ENCODE assay signal across 9 cellular contexts in genomic region chr22:50271519-50271970, GRCh38. TPM values are rescaled to one million over a fixed set of nuclear protein-coding genes. Genes with fewer than 3 reads are reported as not detected.
A peak's percentile ranks its signal among the peaks of the same experiment; 100 is the strongest.
DNase-seq lines count a peak whose midpoint lies in the region; ATAC-seq, FAIRE-seq and TF ChIP-seq lines count a peak whose summit lies in the region.
"Had no signal": no experiment of that assay in that cellular context is flagged by ENCODE, and none has a peak within 500 bp of the region (broad histone marks: within the 10 kb centered on the region; RNA-seq: fewer than 3 reads in every experiment).

No MANE protein-coding gene starts in this region.

- H3K27me3 ChIP-seq in pancreas = no peaks in the 10 kb centered on the region

- CTCF ChIA-PET in AG04449 (lab: Yijun Ruan, JAX) = interaction anchor here (1.0 to 4.9 kb wide), 9 partner anchors 10 to 70 kb away, joined by 3 to 31 read pairs (median 4); no protein-coding TSS in a partner anchor

- TF ChIP-seq CTCF in AG04449 (IDR thresholded peaks at IDR 0.05; ENCODE audit: insufficient read depth, low read length, missing control alignments) (peak; percentile 49), GM13977 (IDR thresholded peaks at IDR 0.05; ENCODE audit: extremely low read depth, insufficient read depth, missing control alignments) (peak; percentile 36), fibroblast of villous mesenchyme (IDR thresholded peaks at IDR 0.05; ENCODE audit: insufficient read depth, low read depth, low read length) (no peak), pancreas (IDR thresholded peaks at IDR 0.05) (no peak)

- in situ Hi-C loops in GM13977 (cut with MboI; ENCODE audit: low pct_unique_long_range_greater_than_20kb, low sequenced_read_pairs, unreplicated experiment) = loop anchor here (10.0 kb wide), 1 partner anchor 53 kb away; the partner anchor contains the start of gene DENND6B

- no peak for DNase-seq in AG04449 (ENCODE audit: low read depth, low spot score)
- peak; percentile 91 for DNase-seq in GM13977 (ENCODE audit: low spot score)
- peak; percentile 89 for DNase-seq in NCI-H748 (lab: John Stamatoyannopoulos, UW; ENCODE audit: unreplicated experiment)
- peak; percentile 46 for DNase-seq in activated T-helper 1 cell treated with Interleukin-2 at 50 U/mL for 16 hours (ENCODE audit: low read depth)
- peak; percentile 68 for DNase-seq in fibroblast of villous mesenchyme (ENCODE audit: low read depth)
- peak in 2 of 6 donors; percentile 72 to 79 for DNase-seq in pancreas

- ATAC-seq in pancreas (peak; percentile 12 to 46 (median 40)), GM21367 (IDR thresholded peaks at IDR 0.05; ENCODE audit: unreplicated experiment) (no peak), GM21360 (IDR thresholded peaks at IDR 0.05; ENCODE audit: unreplicated experiment) (no peak)

- H3K27ac ChIP-seq in pancreas = no peak overlapping the region
- H3K27ac ChIP-seq: neutrophil had no signal

- no peak for FAIRE-seq in pancreas (lab: Jason Lieb, UNC)

- WGBS in pancreas, 2 donors = 3% methylated on average over 25 to 45 of the region's 45 CpGs

- H3K4me3 ChIP-seq in AG04449 (ENCODE audit: low read depth, low read length) (peak overlapping the region; percentile 58), fibroblast of villous mesenchyme (ENCODE audit: low read depth, low read length) (peak overlapping the region; percentile 62), pancreas (peak overlapping the region in 2 of 4 donors; percentile 40 to 49)

- H3K9me3 ChIP-seq in pancreas = no peaks in the 10 kb centered on the region
- H3K9me3 ChIP-seq: neutrophil had no signal

- H3K36me3 ChIP-seq in pancreas = peaks cover 0 to 9% (median 7%) of the 10 kb centered on the region in 3 donors
- H3K36me3 ChIP-seq: neutrophil had no signal

- intact Hi-C loops in pancreas (cut with DNase I) = loop anchor here in 1 of 3 donors (10.0 kb wide), 1 partner anchor 53 kb away; the partner anchor contains the start of gene DENND6B

- H3K4me1 ChIP-seq in pancreas = peaks cover 26 to 30% (median 29%) of the 10 kb centered on the region in 3 donors

- POLR2A ChIA-PET in AG04449 (lab: Yijun Ruan, JAX) = interaction anchor here (0.5 to 1.3 kb wide), 4 partner anchors 11 to 216 kb away, joined by 3 to 7 read pairs (median 3); no protein-coding TSS in a partner anchor

RNA-seq across cellular contexts. Expression of gene MAPK11, which starts 1.4 kb away (rescaled TPM):
- total RNA-seq in fibroblast of villous mesenchyme (6.5 and 6.8 TPM in 2 replicates), pancreas (1 to 10 TPM; 1.3 to 3.7 (median 2.3) TPM)
- 10 to 100 TPM; 13.2 to 22.2 TPM for polyA plus RNA-seq in pancreas

RNA-seq across cellular contexts. Expression of gene MAPK12, which starts 10.1 kb away (rescaled TPM):
- total RNA-seq in fibroblast of villous mesenchyme (39.3 and 42.7 TPM in 2 replicates), pancreas (1 to 10 TPM in 5 of 6 donors, under 1 TPM in 1; 0.88 to 3.8 (median 1.6) TPM)
- polyA plus RNA-seq in pancreas = 10 to 100 TPM in 1 of 2 donors, 1 to 10 TPM in 1; 6.9 to 19.2 TPM

RNA-seq across cellular contexts. Expression of gene HDAC10, which starts 20.5 kb away (rescaled TPM):
- total RNA-seq in fibroblast of villous mesenchyme (18.7 and 19.4 TPM in 2 replicates), pancreas (10 to 100 TPM; 17.0 to 40.7 (median 19.1) TPM)
- 10 to 100 TPM; 67.7 to 78.3 TPM for polyA plus RNA-seq in pancreas

RNA-seq across cellular contexts. Expression of gene TUBGCP6, which starts 26.7 kb away (rescaled TPM):
- total RNA-seq in fibroblast of villous mesenchyme (25.4 and 32.4 TPM in 2 replicates), pancreas (10 to 100 TPM; 19.2 to 36.7 (median 26.8) TPM)
- polyA plus RNA-seq in pancreas = 100 to 1,000 TPM; 109 to 139 TPM

RNA-seq across cellular contexts. Expression of gene PLXNB2, which starts 35.9 kb away (rescaled TPM):
- 148 and 168 TPM in 2 replicates for total RNA-seq in fibroblast of villous mesenchyme
- 100 to 1,000 TPM in 5 of 6 donors, 10 to 100 TPM in 1; 89.3 to 168 (median 113) TPM for total RNA-seq in pancreas
- 100 to 1,000 TPM; 191 to 216 TPM for polyA plus RNA-seq in pancreas

Comparison
In these comparisons a context has a peak if more than half of its experiments do, and no peak if none do; other contexts are left out.
1. CTCF ChIP-seq: peak in AG04449 (single experiment) and GM13977 (single experiment); none in fibroblast of villous mesenchyme (single experiment) and pancreas (0 of 4).
2. ATAC-seq: peak in pancreas (4 of 4); none in GM21367 (single experiment) and GM21360 (single experiment).